ENCODE assay signal across 7 cellular contexts in the genomic region with DNA sequence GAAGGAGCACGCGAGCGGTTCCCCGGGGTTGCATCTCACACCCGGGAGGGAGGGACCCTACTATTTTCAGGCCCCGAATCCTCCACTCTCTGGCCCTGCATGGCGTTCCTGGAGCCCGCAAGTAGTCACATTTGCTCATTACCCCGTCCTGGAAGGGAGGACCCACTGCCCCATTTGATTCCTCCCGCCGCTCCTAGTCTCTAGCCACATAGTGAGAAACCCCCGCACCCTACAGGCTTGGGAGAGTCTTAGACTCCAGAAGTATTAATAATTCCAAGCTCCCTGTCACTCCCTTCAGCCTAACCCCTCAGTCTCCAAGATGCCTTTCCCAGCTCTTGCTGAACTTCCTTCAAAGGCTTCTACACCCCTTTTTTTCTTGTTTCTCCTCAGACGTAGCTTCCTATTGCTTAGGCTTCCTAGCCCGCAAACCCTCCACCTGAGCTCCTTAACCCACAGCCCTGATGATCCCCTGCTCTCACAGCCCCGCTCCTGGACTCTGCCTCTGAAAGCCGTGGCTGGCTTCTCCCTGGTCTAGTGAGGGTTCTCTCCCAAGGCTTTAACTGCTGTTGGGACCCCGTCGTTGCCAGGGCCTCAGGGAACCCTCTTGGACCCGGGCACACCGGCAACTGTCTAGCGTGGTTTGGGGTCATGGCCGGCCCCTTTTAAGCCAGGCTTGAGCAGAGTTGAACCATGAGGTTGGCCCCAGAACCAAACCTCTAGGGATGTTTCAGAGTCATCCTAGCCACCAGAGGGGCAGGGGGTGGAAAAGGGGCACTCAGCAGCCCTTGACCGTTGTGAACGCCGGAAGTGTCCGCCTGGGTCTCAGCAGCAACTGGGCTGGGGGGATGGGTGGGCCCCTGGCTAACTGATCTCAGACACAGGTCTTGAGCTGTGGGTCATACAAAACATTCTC. TPM values are rescaled to one million over a fixed set of nuclear protein-coding genes. Genes with fewer than 3 reads are reported as not detected.
DNase-seq lines count a peak whose midpoint lies in the region; ATAC-seq and TF ChIP-seq lines count a peak whose summit lies in the region.
"Had no signal": no experiment of that assay in that cellular context is flagged by ENCODE, and none has a peak within 500 bp of the region (broad histone marks: within the 10 kb centered on the region; RNA-seq: fewer than 3 reads in every experiment).

No MANE protein-coding gene starts in this region.

- no peaks in the 10 kb centered on the region for H3K27me3 ChIP-seq in BLaER1 treated with 17β-estradiol and CSF1 and Interleukin-3, amounts not matched to agents 10 nM and 100 nM
- H3K27me3 ChIP-seq in KMS-11 (ENCODE audit: insufficient read depth, low read depth) = peaks cover 21% of the 10 kb centered on the region
- no peaks in the 10 kb centered on the region for H3K27me3 ChIP-seq in ectodermal cell (ENCODE audit: control insufficient read depth, insufficient read depth, low read length, poor library complexity, severe bottlenecking)
- no peaks in the 10 kb centered on the region for H3K27me3 ChIP-seq in gastrocnemius medialis

- ATAC-seq in gastrocnemius medialis (peak in 1 of 2 donors; percentile 1), HG03342 (IDR thresholded peaks at IDR 0.05; ENCODE audit: unreplicated experiment) (no peak)

- TF ChIP-seq CTCF in KMS-11 (conservative IDR thresholded peaks at IDR 0.05; ENCODE audit: low read depth, low read length) (no peak), gastrocnemius medialis (IDR thresholded peaks at IDR 0.05 in 4 of 5, conservative IDR thresholded peaks at IDR 0.05 in 1 of 5) (no peak)

- peaks cover 0 to 30% (median 10%) of the 10 kb centered on the region in 11 experiments; a peak in 9 of 22 replicates for H4K20me1 ChIP-seq in BLaER1 treated with 17β-estradiol and CSF1 and Interleukin-3, amounts not matched to agents 10 nM and 100 nM
- H4K20me1 ChIP-seq in KMS-11 (ENCODE audit: insufficient read depth) = no peaks in the 10 kb centered on the region

- H3K27ac ChIP-seq in BLaER1 treated with 17β-estradiol and CSF1 and Interleukin-3, amounts not matched to agents 10 nM and 100 nM = peak overlapping the region; percentile 82 to 94 (median 90)
- H3K27ac ChIP-seq in KMS-11 (peak overlapping the region; percentile 93), ectodermal cell (ENCODE audit: insufficient read depth, low read depth, low read length, poor library complexity, severe bottlenecking) (no peak overlapping the region), gastrocnemius medialis (peak overlapping the region; percentile 90 to 98 (median 95))

- TF ChIP-seq POLR2A in gastrocnemius medialis (IDR thresholded peaks at IDR 0.05) = no peak

- peak overlapping the region; percentile 84 to 97 (median 93) for H3K9ac ChIP-seq in BLaER1 treated with 17β-estradiol and CSF1 and Interleukin-3, amounts not matched to agents 10 nM and 100 nM
- peak overlapping the region; percentile 81 for H3K9ac ChIP-seq in KMS-11

- H3K4me1 ChIP-seq in BLaER1 treated with 17β-estradiol and CSF1 and Interleukin-3, amounts not matched to agents 10 nM and 100 nM = peaks cover 52 to 65% (median 58%) of the 10 kb centered on the region in 10 experiments
- H3K4me1 ChIP-seq in KMS-11 (ENCODE audit: low read depth, poor library complexity, severe bottlenecking) (peaks cover 27% of the 10 kb centered on the region), ectodermal cell (ENCODE audit: control insufficient read depth, insufficient read depth, low read length) (peaks cover 9% of the 10 kb centered on the region), gastrocnemius medialis (peaks cover 28 to 34% of the 10 kb centered on the region in 2 donors)

- H3K79me2 ChIP-seq in KMS-11 (ENCODE audit: insufficient read depth, low read depth) = peaks cover 30% of the 10 kb centered on the region

- peak overlapping the region; percentile 10 for H2AFZ ChIP-seq in KMS-11 (ENCODE audit: low read depth)

- peak overlapping the region; percentile 76 to 99 (median 88) for H3K4me3 ChIP-seq in BLaER1 treated with 17β-estradiol and CSF1 and Interleukin-3, amounts not matched to agents 10 nM and 100 nM
- no peak overlapping the region for H3K4me3 ChIP-seq in KMS-11 (IDR thresholded peaks at IDR 0.05; ENCODE audit: insufficient read depth, low read depth, low read length)
- peak overlapping the region; percentile 82 for H3K4me3 ChIP-seq in ectodermal cell (ENCODE audit: insufficient read depth, low read depth, low read length)
- H3K4me3 ChIP-seq in gastrocnemius medialis = peak overlapping the region; percentile 88 to 98 (median 92)

- peaks cover 8 to 32% (median 23%) of the 10 kb centered on the region in 11 experiments for H3K36me3 ChIP-seq in BLaER1 treated with 17β-estradiol and CSF1 and Interleukin-3, amounts not matched to agents 10 nM and 100 nM
- H3K36me3 ChIP-seq in KMS-11 (ENCODE audit: insufficient read depth) (no peaks in the 10 kb centered on the region), ectodermal cell (ENCODE audit: control insufficient read depth, insufficient read depth, low read length) (peaks cover 3% of the 10 kb centered on the region), gastrocnemius medialis (peaks cover 0 to 6% of the 10 kb centered on the region in 2 donors)

- peak overlapping the region; percentile 89 to 99 (median 97) for H3K4me2 ChIP-seq in BLaER1 treated with 17β-estradiol and CSF1 and Interleukin-3, amounts not matched to agents 10 nM and 100 nM
- peak overlapping the region; percentile 98 for H3K4me2 ChIP-seq in KMS-11

- in situ Hi-C loops in gastrocnemius medialis (cut with MboI; ENCODE audit: low sequenced_read_pairs in 4 of 4) = no loop called here

- H3K9me3 ChIP-seq in BLaER1 treated with 17β-estradiol and CSF1 and Interleukin-3, amounts not matched to agents 10 nM and 100 nM (replicated peaks in 1 of 11) = no peaks in the 10 kb centered on the region
- H3K9me3 ChIP-seq in ectodermal cell (ENCODE audit: control insufficient read depth, low read length) = no peaks in the 10 kb centered on the region
- no peaks in the 10 kb centered on the region for H3K9me3 ChIP-seq in gastrocnemius medialis

- intact Hi-C loops in gastrocnemius medialis (cut with DNase I; ENCODE audit: low total_unique reads) = loop anchor here (10.0 kb wide), 1 partner anchor 1915 kb away; the partner anchor contains the start of gene ATF4

- DNase-seq in gastrocnemius medialis = no peak
- DNase-seq in cerebellar cortex (ENCODE audit: low spot score) = no peak

- WGBS in ectodermal cell, 2 experiments = 22% methylated on average over 26 of the region's 26 CpGs

RNA-seq across cellular contexts. Expression of gene GGA1, which starts 0.9 kb away (rescaled TPM):
- polyA plus RNA-seq in ectodermal cell (2013, experiment 1 of 4) = 64.5 TPM
- polyA plus RNA-seq in ectodermal cell (2013, experiment 2 of 4) = 66.6 TPM
- 51.9 TPM for polyA plus RNA-seq in ectodermal cell (2013, experiment 3 of 4)
- 56.1 TPM for polyA plus RNA-seq in ectodermal cell (2013, experiment 4 of 4)
- total RNA-seq in gastrocnemius medialis = 10 to 100 TPM; 39.0 to 48.8 (median 45.0) TPM

RNA-seq across cellular contexts. Expression of gene LGALS2, which starts 29.6 kb away (rescaled TPM):
- not detected for polyA plus RNA-seq in ectodermal cell (2013, experiment 1 of 4)
- not detected for polyA plus RNA-seq in ectodermal cell (2013, experiment 2 of 4)
- polyA plus RNA-seq in ectodermal cell (2013, experiment 3 of 4) = not detected
- not detected for polyA plus RNA-seq in ectodermal cell (2013, experiment 4 of 4)
- not detected for total RNA-seq in gastrocnemius medialis
- total RNA-seq: M059J had no signal

RNA-seq across cellular contexts. Expression of gene SH3BP1, which starts 30.0 kb away (rescaled TPM):
- polyA plus RNA-seq in ectodermal cell (2013, experiment 1 of 4) = 14.0 TPM
- 16.0 TPM for polyA plus RNA-seq in ectodermal cell (2013, experiment 2 of 4)
- 13.3 TPM for polyA plus RNA-seq in ectodermal cell (2013, experiment 3 of 4)
- polyA plus RNA-seq in ectodermal cell (2013, experiment 4 of 4) = 13.1 TPM
- 1 to 10 TPM in 3 of 4 donors, not detected in 1; 1.1 to 1.8 (median 1.6) TPM for total RNA-seq in gastrocnemius medialis

RNA-seq across cellular contexts. Expression of gene PDXP, which starts 49.0 kb away (rescaled TPM):
- 50.0 TPM for polyA plus RNA-seq in ectodermal cell (2013, experiment 1 of 4)
- 51.0 TPM for polyA plus RNA-seq in ectodermal cell (2013, experiment 2 of 4)
- 40.5 TPM for polyA plus RNA-seq in ectodermal cell (2013, experiment 3 of 4)
- polyA plus RNA-seq in ectodermal cell (2013, experiment 4 of 4) = 38.7 TPM
- 10 to 100 TPM; 10.3 to 28.7 (median 16.6) TPM for total RNA-seq in gastrocnemius medialis

RNA-seq across cellular contexts. Expression of gene CDC42EP1, which starts 49.2 kb away (rescaled TPM):
- polyA plus RNA-seq in ectodermal cell (2013, experiment 1 of 4) = 12.9 TPM
- 13.4 TPM for polyA plus RNA-seq in ectodermal cell (2013, experiment 2 of 4)
- polyA plus RNA-seq in ectodermal cell (2013, experiment 3 of 4) = 12.9 TPM
- polyA plus RNA-seq in ectodermal cell (2013, experiment 4 of 4) = 13.3 TPM
- total RNA-seq in gastrocnemius medialis = 1 to 10 TPM; 5.6 to 8.8 (median 6.8) TPM
